14 cellular contexts compared by ENCODE assay signal in the genomic region with DNA sequence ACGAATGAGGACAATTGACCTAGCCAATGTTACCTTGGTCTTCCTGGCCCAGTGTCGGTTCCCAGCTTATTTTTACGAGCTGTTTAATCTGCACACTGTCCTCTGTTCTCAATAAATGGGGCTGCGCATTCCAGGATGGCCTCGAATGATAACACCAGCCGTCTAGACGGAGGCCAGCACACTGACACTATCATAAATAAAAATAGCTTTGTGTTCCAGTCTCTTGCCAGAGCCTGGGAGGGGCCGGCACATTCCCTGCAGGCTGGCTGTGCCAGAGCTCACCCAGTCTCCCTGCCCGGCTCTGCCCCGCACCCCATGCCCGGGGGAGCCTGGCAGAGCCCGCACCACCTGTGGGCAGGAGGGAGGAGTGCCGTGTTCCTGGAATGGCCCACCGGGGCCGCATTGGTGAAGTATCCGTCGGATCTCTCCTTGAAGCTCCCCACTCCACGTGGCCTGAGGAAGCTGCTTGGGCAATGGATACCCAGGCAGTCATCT.
DNase-seq lines count a peak whose midpoint lies in the region; ATAC-seq, FAIRE-seq and TF ChIP-seq lines count a peak whose summit lies in the region.
"Had no signal": no experiment of that assay in that cellular context is flagged by ENCODE, and none has a peak within 500 bp of the region (broad histone marks: within the 10 kb centered on the region; RNA-seq: fewer than 3 reads in every experiment).

No MANE protein-coding gene starts in this region.

- no peaks in the 10 kb centered on the region for H3K27me3 ChIP-seq in trophoblast cell (ENCODE audit: insufficient read depth, low read length)

- peak overlapping the region; percentile 92 for H2BK120ac ChIP-seq in trophoblast cell (ENCODE audit: insufficient read depth, low read length, poor library complexity)

- POLR2A ChIA-PET in A549 (lab: Yijun Ruan, JAX): no interaction called here

- TF ChIP-seq RAD21 in A549 (conservative IDR thresholded peaks at IDR 0.05 in 1 of 2, IDR thresholded peaks at IDR 0.05 in 1 of 2): no peak

- peak overlapping the region; percentile 98 for H4K91ac ChIP-seq in trophoblast cell (ENCODE audit: low read depth, low read length)

- H2BK12ac ChIP-seq in trophoblast cell (ENCODE audit: low read length): peak overlapping the region; percentile 86

- H3K79me2 ChIP-seq in trophoblast cell (ENCODE audit: control insufficient read depth, insufficient read depth, low read length, poor library complexity): peaks cover 8% of the 10 kb centered on the region

- peak overlapping the region; percentile 93 for H2BK5ac ChIP-seq in trophoblast cell (ENCODE audit: low read depth, low read length, poor library complexity)

- peak overlapping the region; percentile 34 for H3K4ac ChIP-seq in trophoblast cell (ENCODE audit: low read depth, low read length)

- H3K27ac ChIP-seq in A549 (peak overlapping the region; percentile 48 to 91; a peak in 5 of 6 replicates), trophoblast cell (ENCODE audit: low read depth, low read length) (peak overlapping the region; percentile 74)

- H2AFZ ChIP-seq in trophoblast cell (ENCODE audit: insufficient read depth, low read length, poor library complexity): no peak overlapping the region

- H3K9ac ChIP-seq in trophoblast cell (ENCODE audit: low read length): no peak overlapping the region

- H3K4me2 ChIP-seq in A549 (peak overlapping the region; percentile 25; the same call in 1 of the 3 replicates), trophoblast cell (ENCODE audit: low read length) (no peak overlapping the region)

- H3K79me1 ChIP-seq in trophoblast cell (ENCODE audit: low read length): peaks cover 56% of the 10 kb centered on the region

- peak overlapping the region; percentile 89 for H3K14ac ChIP-seq in trophoblast cell (ENCODE audit: low read length)

- H3K4me1 ChIP-seq in A549 (peaks cover 34% of the 10 kb centered on the region), trophoblast cell (ENCODE audit: control insufficient read depth in 1 of 2, insufficient read depth in 2 of 2, low read length in 2 of 2) (peaks cover 40 to 43% of the 10 kb centered on the region in 2 experiments)

- WGBS in A549 (ENCODE audit: missing lambda C conversion rate): 64% methylated on average over 17 of the region's 18 CpGs
- no CpG with 5 or more reads among the region's 18 CpGs for WGBS in trophoblast cell (ENCODE audit: extremely low coverage, insufficient coverage, insufficient read length)

- no peak overlapping the region for H3K4me3 ChIP-seq in A549
- H3K4me3 ChIP-seq in trophoblast cell (ENCODE audit: low read depth, low read length): no peak overlapping the region

- no peak overlapping the region for H3K23ac ChIP-seq in trophoblast cell (ENCODE audit: low read length)

- H4K8ac ChIP-seq in trophoblast cell (ENCODE audit: low read depth, low read length): peak overlapping the region; percentile 64

- H2AK5ac ChIP-seq in trophoblast cell (ENCODE audit: low read length): peak overlapping the region; percentile 87

- FAIRE-seq in A549 (lab: Jason Lieb, UNC): no peak
- no peak for FAIRE-seq in H54 (lab: Jason Lieb, UNC)

- TF ChIP-seq CTCF in A549 (IDR thresholded peaks at IDR 0.05): no peak

- TF ChIP-seq EP300 in A549 (IDR thresholded peaks at IDR 0.05): no peak

- CTCF ChIA-PET in A549 (lab: Yijun Ruan, JAX): interaction anchor here (0.8 to 1.8 kb wide), 5 partner anchors 9 to 71 kb away, joined by 3 to 4 read pairs (median 4); no protein-coding TSS in a partner anchor

- H4K12ac ChIP-seq in trophoblast cell (ENCODE audit: low read depth, low read length): no peak overlapping the region

- peak overlapping the region; percentile 67 for H3K18ac ChIP-seq in trophoblast cell (ENCODE audit: low read length)

- peak in 1 of 2 experiments; percentile 48 for DNase-seq in A549 (ENCODE audit: low read depth in 1 of 2, low spot score in 1 of 2)
- DNase-seq in astrocyte of the hippocampus (ENCODE audit: low read depth, low spot score): peak; percentile 18
- DNase-seq in hippocampal formation (lab: John Stamatoyannopoulos, UW): peak; percentile 55 to 75
- no peak for DNase-seq in trophoblast cell
- DNase-seq in H54 (ENCODE audit: insufficient read length, low spot score): no peak
- DNase-seq in activated effector memory CD4-positive, alpha-beta T cell treated with anti-CD3 and anti-CD28 coated beads, Interleukin-2, amount 50 U/mL, for 16 hours: no peak
- DNase-seq: activated CD8-positive, alpha-beta memory T cell treated with anti-CD3 and anti-CD28 coated beads for 24 hours; activated naive CD8-positive, alpha-beta T cell treated with anti-CD3 and anti-CD28 coated beads, Interleukin-2, amount 10 ng/mL, durations not matched to agents 7 days and 5 days; GF-D8; NCI-H524 treated with DMSO at 0.1 percent for 48 hours; T-helper 17 cell had no signal

- ATAC-seq in A549: peak in 1 of 2 experiments; percentile 31; a peak in 3 of 6 replicates
- ATAC-seq in GM18870 (IDR thresholded peaks at IDR 0.05; ENCODE audit: unreplicated experiment): no peak
- no peak for ATAC-seq in HG02852 (IDR thresholded peaks at IDR 0.05; ENCODE audit: unreplicated experiment)
- ATAC-seq: stimulated activated effector memory CD8-positive, alpha-beta T cell treated with anti-CD3 and anti-CD28 coated beads, Interleukin-12 subunit alpha, Interleukin-12 subunit beta, amount 100 ng/mL, for 72 hours; T-helper 17 cell had no signal

- no peaks in the 10 kb centered on the region for H3K9me3 ChIP-seq in A549
- peaks cover 5% of the 10 kb centered on the region for H3K9me3 ChIP-seq in trophoblast cell (ENCODE audit: insufficient read depth, low read depth, low read length)

- no peaks in the 10 kb centered on the region for H3K36me3 ChIP-seq in trophoblast cell (ENCODE audit: control insufficient read depth in 1 of 2, insufficient read depth in 2 of 2, low read length in 2 of 2)

- TF ChIP-seq POLR2A in A549 (IDR thresholded peaks at IDR 0.05; ENCODE audit: low read length) (no peak), H54 (IDR thresholded peaks at IDR 0.05; ENCODE audit: low read depth, low read length) (no peak)

TF ChIP-seq in A549, 52 proteins besides CTCF, POLR2A, EP300 and RAD21:
- no peak for TF ChIP-seq GATA3 (IDR thresholded peaks at IDR 0.05; ENCODE audit: borderline replicate concordance)

Comparison
In these comparisons a context has a peak if more than half of its experiments do, and no peak if none do; other contexts are left out.
1. DNase-seq: peak in astrocyte of the hippocampus (single experiment) and hippocampal formation (2 of 2); none in trophoblast cell (0 of 2), H54 (single experiment) and activated effector memory CD4-positive, alpha-beta T cell treated with anti-CD3 and anti-CD28 coated beads, Interleukin-2, amount 50 U/mL, for 16 hours (single experiment).